Comparison of ENCODE assay signal across 8 cellular contexts in genomic region chr16:21300309-21301167, GRCh38. TPM values are rescaled to one million over a fixed set of nuclear protein-coding genes. Genes with fewer than 3 reads are reported as not detected.
DNase-seq lines count a peak whose midpoint lies in the region; ATAC-seq and TF ChIP-seq lines count a peak whose summit lies in the region.

No MANE protein-coding gene starts in this region.

- H3K27me3 Mint-ChIP-seq in activated CD8-positive, alpha-beta memory T cell treated with anti-CD3 and anti-CD28 coated beads, Interleukin-2, amount 10 ng/mL, durations not matched to agents 7 days and 5 days, result peaks cover 69% of the 10 kb centered on the region

- TF ChIP-seq EP300 in sigmoid colon (IDR thresholded peaks at IDR 0.05), result peak in 1 of 4 donors; percentile 34

- H3K27me3 ChIP-seq in breast epithelium (no peaks in the 10 kb centered on the region), iPS-18a (ENCODE audit: control insufficient read depth, insufficient read depth, low read length) (peaks cover 47% of the 10 kb centered on the region), sigmoid colon (no peaks in the 10 kb centered on the region)

- no peaks in the 10 kb centered on the region for H3K36me3 ChIP-seq in breast epithelium
- no peaks in the 10 kb centered on the region for H3K36me3 ChIP-seq in iPS-18a (ENCODE audit: control insufficient read depth, low read depth, low read length)
- H3K36me3 ChIP-seq in sigmoid colon, result no peaks in the 10 kb centered on the region

- H3K4me1 ChIP-seq in breast epithelium, result no peaks in the 10 kb centered on the region
- H3K4me1 ChIP-seq in iPS-18a (ENCODE audit: control insufficient read depth, low read depth, low read length), result peaks cover 8% of the 10 kb centered on the region
- peaks cover 0 to 20% (median 11%) of the 10 kb centered on the region in 4 donors for H3K4me1 ChIP-seq in sigmoid colon

- intact Hi-C loops in breast epithelium (cut with DNase I; ENCODE audit: low total_unique reads) (loop anchor here (5.0 kb wide), 1 partner anchor 448 kb away; no protein-coding TSS in a partner anchor), sigmoid colon (cut with DNase I) (loop anchor here (1.0 to 10.0 kb wide), 5 partner anchors 22 to 1367 kb away; partner anchors contain the start of gene CRYM)

- H3K9me3 ChIP-seq in breast epithelium, result no peaks in the 10 kb centered on the region
- H3K9me3 ChIP-seq in iPS-18a (ENCODE audit: control insufficient read depth, low read depth, low read length), result no peaks in the 10 kb centered on the region
- H3K9me3 ChIP-seq in sigmoid colon, result no peaks in the 10 kb centered on the region

- H3K27ac Mint-ChIP-seq in activated CD8-positive, alpha-beta memory T cell treated with anti-CD3 and anti-CD28 coated beads, Interleukin-2, amount 10 ng/mL, durations not matched to agents 7 days and 5 days, result peak overlapping the region; percentile 31

- peak; percentile 70 for DNase-seq in activated CD8-positive, alpha-beta memory T cell treated with anti-CD3 and anti-CD28 coated beads, Interleukin-2, amount 10 ng/mL, durations not matched to agents 7 days and 5 days
- no peak for DNase-seq in activated CD8-positive, alpha-beta memory T cell treated with anti-CD3 and anti-CD28 coated beads, Interleukin-2, amount 50 U/mL, for 4 hours
- DNase-seq in NCI-H1105 treated with DMSO at 0.1 percent for 48 hours (lab: John Stamatoyannopoulos, UW), result peak; percentile 88
- DNase-seq in SKM-1 (lab: John Stamatoyannopoulos, UW; ENCODE audit: unreplicated experiment), result peak; percentile 82
- peak; percentile 92 to 98 for DNase-seq in breast epithelium (ENCODE audit: low spot score in 2 of 2)
- peak; percentile 98 for DNase-seq in sigmoid colon

- 0 to 1% methylated on average over 36 of the region's 36 CpGs for WGBS in sigmoid colon, 2 donors

- H3K9me3 Mint-ChIP-seq in activated CD8-positive, alpha-beta memory T cell treated with anti-CD3 and anti-CD28 coated beads, Interleukin-2, amount 10 ng/mL, durations not matched to agents 7 days and 5 days (ENCODE audit: low read depth), result no peaks in the 10 kb centered on the region

- H3K4me3 ChIP-seq in breast epithelium, result peak overlapping the region; percentile 65 to 87 (median 76)
- peak overlapping the region; percentile 58 for H3K4me3 ChIP-seq in iPS-18a (ENCODE audit: low read length)
- H3K4me3 ChIP-seq in sigmoid colon, result peak overlapping the region; percentile 50 to 67 (median 63)

- no peak overlapping the region for H3K9ac ChIP-seq in iPS-18a (ENCODE audit: low read length)

- peaks cover 17% of the 10 kb centered on the region for H3K4me1 Mint-ChIP-seq in activated CD8-positive, alpha-beta memory T cell treated with anti-CD3 and anti-CD28 coated beads, Interleukin-2, amount 10 ng/mL, durations not matched to agents 7 days and 5 days

- CTCF ChIA-PET in activated CD8-positive, alpha-beta memory T cell treated with anti-CD3 and anti-CD28 coated beads, Interleukin-2, amount 10 ng/mL, durations not matched to agents 7 days and 5 days (lab: Charles Lee), result interaction anchor here (0.5 to 2.9 kb wide), 8 partner anchors 19 to 1000 kb away, joined by 3 to 16 read pairs (median 3); no protein-coding TSS in a partner anchor

- peak overlapping the region; percentile 74 to 86 for H3K27ac ChIP-seq in breast epithelium
- H3K27ac ChIP-seq in iPS-18a (ENCODE audit: low read length), result no peak overlapping the region
- peak overlapping the region; percentile 81 to 89 (median 86) for H3K27ac ChIP-seq in sigmoid colon

- peak overlapping the region; percentile 87 for H3K4me3 Mint-ChIP-seq in activated CD8-positive, alpha-beta memory T cell treated with anti-CD3 and anti-CD28 coated beads, Interleukin-2, amount 10 ng/mL, durations not matched to agents 7 days and 5 days

- TF ChIP-seq POLR2A in breast epithelium (IDR thresholded peaks at IDR 0.05), result no peak
- TF ChIP-seq POLR2A in sigmoid colon (IDR thresholded peaks at IDR 0.05), result no peak

- peak; percentile 70 for ATAC-seq in activated CD8-positive, alpha-beta memory T cell treated with anti-CD3 and anti-CD28 coated beads, Interleukin-2, amount 10 ng/mL, durations not matched to agents 7 days and 5 days
- peak; percentile 61 for ATAC-seq in HG02678 (IDR thresholded peaks at IDR 0.05; ENCODE audit: unreplicated experiment)

- H3K36me3 Mint-ChIP-seq in activated CD8-positive, alpha-beta memory T cell treated with anti-CD3 and anti-CD28 coated beads, Interleukin-2, amount 10 ng/mL, durations not matched to agents 7 days and 5 days, result no peaks in the 10 kb centered on the region

- TF ChIP-seq CTCF in breast epithelium (IDR thresholded peaks at IDR 0.05) (peak; percentile 64 to 94 (median 91)), sigmoid colon (IDR thresholded peaks at IDR 0.05) (peak; percentile 64 to 91 (median 82))

RNA-seq across cellular contexts. Expression of gene CRYM, which starts 22.4 kb away (rescaled TPM):
- total RNA-seq in activated CD8-positive, alpha-beta memory T cell treated with anti-CD3 and anti-CD28 coated beads, Interleukin-2, amount 10 ng/mL, durations not matched to agents 7 days and 5 days, result not detected
- 1 to 10 TPM in 2 of 3 donors, under 1 TPM in 1; 0.98 to 5.0 (median 2.6) TPM for total RNA-seq in breast epithelium
- total RNA-seq in sigmoid colon, result 1 to 10 TPM; 1.6 to 6.1 (median 4.6) TPM
- polyA plus RNA-seq in sigmoid colon, result 10 to 100 TPM in 2 of 3 donors, 1 to 10 TPM in 1; 7.8 to 24.7 (median 19.8) TPM
